In the genomic region with DNA sequence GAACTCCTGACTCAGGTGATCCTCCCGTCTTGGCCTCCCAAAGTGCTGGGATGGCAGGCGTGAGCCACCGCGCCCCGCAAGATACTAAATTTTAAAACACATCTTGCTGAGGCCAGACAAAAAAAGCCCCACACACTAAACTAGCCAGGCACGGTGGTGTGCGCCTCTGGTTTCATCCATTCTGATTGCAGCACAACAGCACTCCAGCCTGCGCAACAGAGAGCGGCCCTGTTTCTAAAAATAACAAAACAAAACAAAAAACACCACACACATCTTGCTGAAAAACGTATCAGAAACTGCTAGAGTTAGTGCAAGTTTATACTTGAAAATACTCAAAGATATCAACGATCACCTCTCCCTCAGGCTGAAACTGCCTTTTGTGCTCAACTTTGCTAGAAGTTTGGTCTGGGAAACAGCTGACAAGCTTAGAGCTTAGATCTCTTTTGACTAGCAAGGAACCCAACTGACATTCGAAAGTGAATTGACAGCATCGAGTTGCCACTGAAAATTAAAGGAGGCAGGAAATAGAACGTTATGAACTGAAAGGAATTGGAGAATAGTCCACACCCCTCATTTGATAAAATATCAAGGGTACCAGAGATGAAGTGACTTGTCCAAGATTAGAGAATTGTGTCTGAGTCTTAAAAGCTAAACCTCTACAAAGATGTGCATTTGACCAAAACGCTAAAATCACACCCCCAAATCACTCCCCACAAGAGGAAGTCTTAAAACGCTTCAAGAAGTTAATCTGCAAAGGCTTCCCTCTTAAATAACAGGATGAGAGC, we compare ENCODE assay signal across 8 cellular contexts. TPM values are rescaled to one million over a fixed set of nuclear protein-coding genes. Genes with fewer than 3 reads are reported as not detected.
DNase-seq lines count a peak whose midpoint lies in the region; ATAC-seq and TF ChIP-seq lines count a peak whose summit lies in the region.

No MANE protein-coding gene starts in this region.

- TF ChIP-seq POLR2A in ovary (IDR thresholded peaks at IDR 0.05) = no peak

- H3K9me3 ChIP-seq in endocrine pancreas (ENCODE audit: control insufficient read depth, low read length) = no peaks in the 10 kb centered on the region
- H3K9me3 ChIP-seq in ovary = no peaks in the 10 kb centered on the region

- no peak for TF ChIP-seq EP300 in ovary (IDR thresholded peaks at IDR 0.05)

- H3K27me3 ChIP-seq in GM06990 (replicated peaks; ENCODE audit: control insufficient read depth, insufficient read depth, low read length) = no peaks in the 10 kb centered on the region
- no peaks in the 10 kb centered on the region for H3K27me3 ChIP-seq in endocrine pancreas (ENCODE audit: control insufficient read depth, insufficient read depth, low read length)
- H3K27me3 ChIP-seq in ovary = no peaks in the 10 kb centered on the region

- DNase-seq in GM06990 (ENCODE audit: extremely low read depth, insufficient read length) = peak; percentile 45
- DNase-seq in NOMO-1 treated with dmso at 0.1 percent for 144 hours (lab: John Stamatoyannopoulos, UW; ENCODE audit: unreplicated experiment) = peak; percentile 45
- no peak for DNase-seq in ovary
- DNase-seq in NCI-H2081 (lab: John Stamatoyannopoulos, UW) = no peak
- DNase-seq in NCI-H345 treated with DMSO at 0.1 percent for 48 hours (lab: John Stamatoyannopoulos, UW; ENCODE audit: unreplicated experiment) = no peak

- H3K36me3 ChIP-seq in GM06990 (ENCODE audit: control insufficient read depth, insufficient read depth, low read length) (peaks cover 4% of the 10 kb centered on the region), endocrine pancreas (ENCODE audit: control insufficient read depth, insufficient read depth, low read length) (no peaks in the 10 kb centered on the region), ovary (no peaks in the 10 kb centered on the region)

- peak overlapping the region; percentile 99 for H3K9ac ChIP-seq in endocrine pancreas (ENCODE audit: control insufficient read depth, insufficient read depth, low read length)

- intact Hi-C loops in ovary (cut with DNase I) = no loop called here

- peaks cover 11% of the 10 kb centered on the region for H3K4me1 ChIP-seq in endocrine pancreas (ENCODE audit: control insufficient read depth, insufficient read depth, low read length)
- H3K4me1 ChIP-seq in ovary (ENCODE audit: insufficient read depth) = peaks cover 8% of the 10 kb centered on the region

- TF ChIP-seq CTCF in GM06990 (IDR thresholded peaks at IDR 0.05; ENCODE audit: insufficient read depth, low read length, poor library complexity, severe bottlenecking) = no peak
- TF ChIP-seq CTCF in ovary (IDR thresholded peaks at IDR 0.05) = no peak

- H3K27ac ChIP-seq in ovary = no peak overlapping the region

- ATAC-seq in GM18519 (IDR thresholded peaks at IDR 0.05; ENCODE audit: low FRiP score, unreplicated experiment) = no peak
- ATAC-seq in HG02852 (IDR thresholded peaks at IDR 0.05; ENCODE audit: unreplicated experiment) = no peak

- peak overlapping the region; percentile 89 for H3K4me3 ChIP-seq in GM06990 (replicated peaks; ENCODE audit: low read depth, low read length)
- peak overlapping the region; percentile 94 for H3K4me3 ChIP-seq in endocrine pancreas (ENCODE audit: control insufficient read depth, insufficient read depth, low read length)
- peak overlapping the region; percentile 90 for H3K4me3 ChIP-seq in ovary

- WGBS in ovary, 3 donors = 36 to 52% (median 38%) methylated on average over 16 of the region's 16 CpGs

RNA-seq across cellular contexts. Expression of gene COG4, which starts 0.9 kb away (rescaled TPM):
- total RNA-seq in ovary = 10 to 100 TPM; 27.4 to 46.5 (median 36.3) TPM
- polyA plus RNA-seq in ovary = 10 to 100 TPM; 32.8 to 41.8 TPM

RNA-seq across cellular contexts. Expression of gene SF3B3, which starts 1.2 kb away (rescaled TPM):
- total RNA-seq in ovary = 100 to 1,000 TPM in 6 of 7 donors, 10 to 100 TPM in 1; 76.1 to 322 (median 282) TPM
- polyA plus RNA-seq in ovary = 100 to 1,000 TPM; 104 to 326 TPM

Comparison
In these comparisons a context has a peak if more than half of its experiments do, and no peak if none do; other contexts are left out.
1. DNase-seq: peak in GM06990 (single experiment) and NOMO-1 treated with dmso at 0.1 percent for 144 hours (single experiment); none in ovary (0 of 5), NCI-H2081 (0 of 2) and NCI-H345 treated with DMSO at 0.1 percent for 48 hours (single experiment).
2. Peak in every context shown above with its lines, with median percentiles within 50 percentile points of each other: H3K4me3 ChIP-seq.